In genomic region chrX:72936455-72936854, GRCh38 we compare ENCODE assay signal across 11 cellular contexts. TPM values are rescaled to one million over a fixed set of nuclear protein-coding genes. Genes with fewer than 3 reads are reported as not detected.
A peak's percentile ranks its signal among the peaks of the same experiment; 100 is the strongest.
DNase-seq lines count a peak whose midpoint lies in the region; ATAC-seq, FAIRE-seq and TF ChIP-seq lines count a peak whose summit lies in the region.
"Not testable (repeated sequence)": the region's sequence is repeated elsewhere in the genome, so short reads cannot be mapped to it uniquely, and the experiment has no call there.
"Had no signal": no experiment of that assay in that cellular context is flagged by ENCODE, and none has a peak within 500 bp of the region (broad histone marks: within the 10 kb centered on the region; RNA-seq: fewer than 3 reads in every experiment).

No MANE protein-coding gene starts in this region.

- TF ChIP-seq POLR2A in GM12891 (IDR thresholded peaks at IDR 0.05; ENCODE audit: low read depth, low read length); endothelial cell of umbilical vein (IDR thresholded peaks at IDR 0.05; ENCODE audit: low read depth, low read length); HepG2 (IDR thresholded peaks at IDR 0.05; ENCODE audit: insufficient read depth in 1 of 2, low read depth in 2 of 2, low read length in 2 of 2): not testable (repeated sequence)

- CTCF ChIA-PET in endothelial cell of umbilical vein (lab: Charles Lee); HepG2 (lab: Yijun Ruan, JAX; ENCODE audit: low intra/inter-chr PET ratio, low total read pairs): not testable (repeated sequence)

- DNase-seq in GM12891 (ENCODE audit: insufficient read length, low spot score); HTR-8/SVneo (ENCODE audit: insufficient read length, low spot score); endothelial cell of umbilical vein (ENCODE audit: low read depth, low spot score); HepG2 (ENCODE audit: low spot score): not testable (repeated sequence)

- in situ Hi-C loops in HepG2 (cut with HindIII; ENCODE audit: extremely low pct_ligation_motif_present, low pct_unique_long_range_greater_than_20kb), result not testable (repeated sequence)

- ATAC-seq in GM21367 (IDR thresholded peaks at IDR 0.05; ENCODE audit: unreplicated experiment) (peak; percentile 47), HepG2 (peak; percentile 76)

- H3K4me2 ChIP-seq in endothelial cell of umbilical vein (ENCODE audit: insufficient read depth, low read length); HepG2 (ENCODE audit: low read depth, low read length): not testable (repeated sequence)

- H3K9me1 ChIP-seq in endothelial cell of umbilical vein (replicated peaks; ENCODE audit: control insufficient read depth, extremely low read depth, insufficient read depth, low read length), result not testable (repeated sequence)

- intact Hi-C loops in endothelial cell of umbilical vein (cut with micrococcal nuclease); HepG2 (cut with micrococcal nuclease; ENCODE audit: unreplicated experiment): not testable (repeated sequence)

- not testable (repeated sequence) for BruUV-seq in endothelial cell of umbilical vein (replicated peaks; lab: Mats Ljungman, UMichigan); HepG2 (replicated peaks; lab: Mats Ljungman, UMichigan)

- not testable (repeated sequence) for H4K20me1 ChIP-seq in endothelial cell of umbilical vein (replicated peaks; ENCODE audit: control insufficient read depth, extremely low read depth, insufficient read depth, low read length); HepG2 (ENCODE audit: insufficient read depth, low read length)

- not testable (repeated sequence) for H3K9me3 ChIP-seq in endothelial cell of umbilical vein (replicated peaks; ENCODE audit: control insufficient read depth, insufficient read depth, low read length); HepG2 (ENCODE audit: low read length)

- H3K4me1 ChIP-seq in endothelial cell of umbilical vein (ENCODE audit: control insufficient read depth, extremely low read depth, insufficient read depth, low read length); HepG2 (ENCODE audit: insufficient read depth, low read length): not testable (repeated sequence)

- TF ChIP-seq RAD21 in HepG2 (CRISPR knock-in tag; IDR thresholded peaks at IDR 0.05), result not testable (repeated sequence)

- peak; percentile 96 for FAIRE-seq in GM12891 (lab: Jason Lieb, UNC)
- peak; percentile 48 for FAIRE-seq in HTR-8/SVneo (lab: Jason Lieb, UNC)
- FAIRE-seq in TTC549 (lab: Jason Lieb, UNC), result peak; percentile 76
- peak; percentile 99 for FAIRE-seq in endothelial cell of umbilical vein (lab: Jason Lieb, UNC)
- FAIRE-seq in HepG2 (lab: Jason Lieb, UNC), result peak; percentile 99

- not testable (repeated sequence) for H3K9ac ChIP-seq in endothelial cell of umbilical vein (replicated peaks; ENCODE audit: extremely low read depth, insufficient read depth, low read length); HepG2 (ENCODE audit: insufficient read depth, low read depth, low read length)

- POLR2A ChIA-PET in endothelial cell of umbilical vein (lab: Charles Lee); HepG2 (lab: Yijun Ruan, JAX): not testable (repeated sequence)

- not testable (repeated sequence) for TF ChIP-seq CTCF in endothelial cell of umbilical vein (IDR thresholded peaks at IDR 0.05; ENCODE audit: extremely low read depth in 1 of 2, insufficient read depth in 1 of 2, low read depth in 1 of 2, low read length in 2 of 2); HepG2 (CRISPR knock-in tag; IDR thresholded peaks at IDR 0.05)

- not testable (repeated sequence) for H2AFZ ChIP-seq in endothelial cell of umbilical vein (ENCODE audit: low read depth, low read length); HepG2 (ENCODE audit: low read length)

- H3K27me3 ChIP-seq in endothelial cell of umbilical vein (ENCODE audit: control insufficient read depth in 2 of 2, insufficient read depth in 2 of 2, low read length in 2 of 2); HepG2 (ENCODE audit: control insufficient read depth in 1 of 2, insufficient read depth in 2 of 2, low read length in 2 of 2): not testable (repeated sequence)

- not testable (repeated sequence) for H3K4me3 ChIP-seq in endothelial cell of umbilical vein (replicated peaks in 1 of 3; ENCODE audit: insufficient read depth in 1 of 3, low read depth in 1 of 3, low read length in 3 of 3); HepG2 (replicated peaks in 1 of 3; ENCODE audit: insufficient read depth in 1 of 3, low read depth in 2 of 3, low read length in 3 of 3)

- TF ChIP-seq EP300 in HepG2 (IDR thresholded peaks at IDR 0.05; ENCODE audit: low read depth in 2 of 2, low read length in 2 of 2); HepG2 (CRISPR knock-in tag; IDR thresholded peaks at IDR 0.05; ENCODE audit: borderline replicate concordance): not testable (repeated sequence)

- not testable (repeated sequence) for H3K27ac ChIP-seq in endothelial cell of umbilical vein (ENCODE audit: insufficient read depth, low read depth, low read length); HepG2 (ENCODE audit: extremely low read length, insufficient read depth, low read length)

- H3K36me3 ChIP-seq in endothelial cell of umbilical vein (ENCODE audit: control insufficient read depth in 2 of 2, extremely low read depth in 1 of 2, insufficient read depth in 2 of 2, low read length in 2 of 2); HepG2 (replicated peaks in 1 of 2; ENCODE audit: control insufficient read depth in 1 of 2, insufficient read depth in 2 of 2, low read length in 2 of 2): not testable (repeated sequence)

- not testable (repeated sequence) for H3K79me2 ChIP-seq in endothelial cell of umbilical vein (ENCODE audit: control insufficient read depth, insufficient read depth, low read length); HepG2 (ENCODE audit: insufficient read depth, low read length)

- no CpG with 5 or more reads among the region's 7 CpGs for WGBS in HepG2 (ENCODE audit: low lambda C conversion rate)

- dilution Hi-C loops in endothelial cell of umbilical vein (cut with MboI; ENCODE audit: extremely low pct_ligation_motif_present, low sequenced_read_pairs), result not testable (repeated sequence)

RNA-seq across cellular contexts. Expression of gene FAM236A, which starts 1.6 kb away (rescaled TPM):
- polyA plus RNA-seq in GM12891 (2012; ENCODE audit: low read depth, missing spikeins), result not detected
- not detected in 2 replicates for total RNA-seq in endothelial cell of umbilical vein
- polyA plus RNA-seq in endothelial cell of umbilical vein, result not detected in 2 replicates
- polyA plus RNA-seq in endothelial cell of umbilical vein (2011; cell fraction: cytosol; rRNA removed), result not detected in 2 replicates
- not detected in 2 replicates for polyA plus RNA-seq in endothelial cell of umbilical vein (2011; cell fraction: nucleus; rRNA removed)
- polyA plus RNA-seq in endothelial cell of umbilical vein (2012), result not detected in 2 replicates
- polyA minus RNA-seq in endothelial cell of umbilical vein, result not detected in 2 replicates
- polyA minus RNA-seq in endothelial cell of umbilical vein (2011; cell fraction: cytosol; rRNA and poly(A)+ RNA removed), result not detected
- polyA minus RNA-seq in endothelial cell of umbilical vein (2011; cell fraction: nucleus; rRNA and poly(A)+ RNA removed), result not detected in 2 replicates
- not detected in 2 replicates for total RNA-seq in HepG2 (2016; rRNA removed; fragmentation: Illumina TruSeq; extraction: Trizol)
- total RNA-seq in HepG2 (2016; cell fraction: cytosol; rRNA removed; fragmentation: Illumina TruSeq; extraction: Trizol; ENCODE audit: low read depth), result not detected in 2 replicates
- total RNA-seq in HepG2 (2016; cell fraction: insoluble cytoplasmic fraction; rRNA removed; fragmentation: Illumina TruSeq; extraction: Trizol), result not detected in 2 replicates
- total RNA-seq in HepG2 (2016; cell fraction: membrane; rRNA removed; fragmentation: Illumina TruSeq; extraction: Trizol), result not detected in 2 replicates
- total RNA-seq in HepG2 (2016; cell fraction: nucleus; rRNA removed; fragmentation: Illumina TruSeq; extraction: Trizol), result not detected in 2 replicates
- not detected in 2 replicates for polyA plus RNA-seq in HepG2 (2011; rRNA removed)
- polyA plus RNA-seq in HepG2 (2011; cell fraction: cytosol; rRNA removed), result not detected in 2 replicates
- polyA plus RNA-seq in HepG2 (2011; cell fraction: nucleus; rRNA removed), result not detected in 2 replicates
- not detected in 2 replicates for polyA plus RNA-seq in HepG2 (2012)
- not detected in 2 replicates for polyA plus RNA-seq in HepG2 (2016; cell fraction: cytosol; fragmentation: Illumina TruSeq; extraction: Trizol; ENCODE audit: low read depth)
- polyA plus RNA-seq in HepG2 (2016; cell fraction: insoluble cytoplasmic fraction; fragmentation: Illumina TruSeq; extraction: Trizol; ENCODE audit: low read depth), result not detected in 2 replicates
- polyA plus RNA-seq in HepG2 (2016; cell fraction: membrane; fragmentation: Illumina TruSeq; extraction: Trizol; ENCODE audit: low read depth), result not detected in 2 replicates
- polyA plus RNA-seq in HepG2 (2016; cell fraction: nucleus; fragmentation: Illumina TruSeq; extraction: Trizol; ENCODE audit: insufficient read depth, low read depth), result not detected in 2 replicates
- polyA minus RNA-seq in HepG2 (2011; rRNA and poly(A)+ RNA removed; ENCODE audit: low replicate concordance), result not detected in 2 replicates
- polyA minus RNA-seq in HepG2 (2011; cell fraction: cytosol; rRNA and poly(A)+ RNA removed), result not detected in 2 replicates
- polyA minus RNA-seq in HepG2 (2011; cell fraction: nucleus; rRNA and poly(A)+ RNA removed), result not detected in 2 replicates
- total RNA-seq: CD8-positive, alpha-beta memory T cell; GM23248; M059J; Peyer's patch had no signal
- polyA plus RNA-seq: CD14-positive monocyte; CD8-positive, alpha-beta memory T cell; GM23248 had no signal

RNA-seq across cellular contexts. Expression of gene DMRTC1, which starts 7.2 kb away (rescaled TPM):
- polyA plus RNA-seq in GM12891 (2012; ENCODE audit: low read depth, missing spikeins), result not detected
- not detected in 2 replicates for total RNA-seq in endothelial cell of umbilical vein
- polyA plus RNA-seq in endothelial cell of umbilical vein, result not detected in 2 replicates
- not detected in 2 replicates for polyA plus RNA-seq in endothelial cell of umbilical vein (2011; cell fraction: cytosol; rRNA removed)
- 0.31 TPM in 1 of 2 replicates, not detected in the other for polyA plus RNA-seq in endothelial cell of umbilical vein (2011; cell fraction: nucleus; rRNA removed)
- polyA plus RNA-seq in endothelial cell of umbilical vein (2012), result not detected in 2 replicates
- not detected in 2 replicates for polyA minus RNA-seq in endothelial cell of umbilical vein
- polyA minus RNA-seq in endothelial cell of umbilical vein (2011; cell fraction: cytosol; rRNA and poly(A)+ RNA removed), result not detected
- polyA minus RNA-seq in endothelial cell of umbilical vein (2011; cell fraction: nucleus; rRNA and poly(A)+ RNA removed), result not detected in 2 replicates
- not detected in 2 replicates for total RNA-seq in HepG2 (2016; rRNA removed; fragmentation: Illumina TruSeq; extraction: Trizol)
- total RNA-seq in HepG2 (2016; cell fraction: cytosol; rRNA removed; fragmentation: Illumina TruSeq; extraction: Trizol; ENCODE audit: low read depth), result not detected in 2 replicates
- not detected in 2 replicates for total RNA-seq in HepG2 (2016; cell fraction: insoluble cytoplasmic fraction; rRNA removed; fragmentation: Illumina TruSeq; extraction: Trizol)
- total RNA-seq in HepG2 (2016; cell fraction: membrane; rRNA removed; fragmentation: Illumina TruSeq; extraction: Trizol), result not detected in 2 replicates
- not detected in 2 replicates for total RNA-seq in HepG2 (2016; cell fraction: nucleus; rRNA removed; fragmentation: Illumina TruSeq; extraction: Trizol)
- polyA plus RNA-seq in HepG2 (2011; rRNA removed), result not detected in 2 replicates
- polyA plus RNA-seq in HepG2 (2011; cell fraction: cytosol; rRNA removed), result not detected in 2 replicates
- not detected in 2 replicates for polyA plus RNA-seq in HepG2 (2011; cell fraction: nucleus; rRNA removed)
- polyA plus RNA-seq in HepG2 (2012), result not detected in 2 replicates
- not detected in 2 replicates for polyA plus RNA-seq in HepG2 (2016; cell fraction: cytosol; fragmentation: Illumina TruSeq; extraction: Trizol; ENCODE audit: low read depth)
- polyA plus RNA-seq in HepG2 (2016; cell fraction: insoluble cytoplasmic fraction; fragmentation: Illumina TruSeq; extraction: Trizol; ENCODE audit: low read depth), result not detected in 2 replicates
- not detected in 2 replicates for polyA plus RNA-seq in HepG2 (2016; cell fraction: membrane; fragmentation: Illumina TruSeq; extraction: Trizol; ENCODE audit: low read depth)
- not detected in 2 replicates for polyA plus RNA-seq in HepG2 (2016; cell fraction: nucleus; fragmentation: Illumina TruSeq; extraction: Trizol; ENCODE audit: insufficient read depth, low read depth)
- polyA minus RNA-seq in HepG2 (2011; rRNA and poly(A)+ RNA removed; ENCODE audit: low replicate concordance), result not detected in 2 replicates
- not detected in 2 replicates for polyA minus RNA-seq in HepG2 (2011; cell fraction: cytosol; rRNA and poly(A)+ RNA removed)
- not detected in 2 replicates for polyA minus RNA-seq in HepG2 (2011; cell fraction: nucleus; rRNA and poly(A)+ RNA removed)
- total RNA-seq: CD8-positive, alpha-beta memory T cell; GM23248; M059J; Peyer's patch had no signal
- polyA plus RNA-seq: CD14-positive monocyte; CD8-positive, alpha-beta memory T cell; GM23248 had no signal

RNA-seq across cellular contexts. Expression of gene FAM236C, which starts 24.0 kb away (rescaled TPM):
- not detected for polyA plus RNA-seq in GM12891 (2012; ENCODE audit: low read depth, missing spikeins)
- total RNA-seq in endothelial cell of umbilical vein, result not detected in 2 replicates
- not detected in 2 replicates for polyA plus RNA-seq in endothelial cell of umbilical vein
- not detected in 2 replicates for polyA plus RNA-seq in endothelial cell of umbilical vein (2011; cell fraction: cytosol; rRNA removed)
- polyA plus RNA-seq in endothelial cell of umbilical vein (2011; cell fraction: nucleus; rRNA removed), result not detected in 2 replicates
- not detected in 2 replicates for polyA plus RNA-seq in endothelial cell of umbilical vein (2012)
- not detected in 2 replicates for polyA minus RNA-seq in endothelial cell of umbilical vein
- not detected for polyA minus RNA-seq in endothelial cell of umbilical vein (2011; cell fraction: cytosol; rRNA and poly(A)+ RNA removed)
- not detected in 2 replicates for polyA minus RNA-seq in endothelial cell of umbilical vein (2011; cell fraction: nucleus; rRNA and poly(A)+ RNA removed)
- total RNA-seq in HepG2 (2016; rRNA removed; fragmentation: Illumina TruSeq; extraction: Trizol), result not detected in 2 replicates
- not detected in 2 replicates for total RNA-seq in HepG2 (2016; cell fraction: cytosol; rRNA removed; fragmentation: Illumina TruSeq; extraction: Trizol; ENCODE audit: low read depth)
- total RNA-seq in HepG2 (2016; cell fraction: insoluble cytoplasmic fraction; rRNA removed; fragmentation: Illumina TruSeq; extraction: Trizol), result not detected in 2 replicates
- not detected in 2 replicates for total RNA-seq in HepG2 (2016; cell fraction: membrane; rRNA removed; fragmentation: Illumina TruSeq; extraction: Trizol)
- not detected in 2 replicates for total RNA-seq in HepG2 (2016; cell fraction: nucleus; rRNA removed; fragmentation: Illumina TruSeq; extraction: Trizol)
- polyA plus RNA-seq in HepG2 (2011; rRNA removed), result not detected in 2 replicates
- polyA plus RNA-seq in HepG2 (2011; cell fraction: cytosol; rRNA removed), result not detected in 2 replicates
- not detected in 2 replicates for polyA plus RNA-seq in HepG2 (2011; cell fraction: nucleus; rRNA removed)
- polyA plus RNA-seq in HepG2 (2012), result not detected in 2 replicates
- not detected in 2 replicates for polyA plus RNA-seq in HepG2 (2016; cell fraction: cytosol; fragmentation: Illumina TruSeq; extraction: Trizol; ENCODE audit: low read depth)
- polyA plus RNA-seq in HepG2 (2016; cell fraction: insoluble cytoplasmic fraction; fragmentation: Illumina TruSeq; extraction: Trizol; ENCODE audit: low read depth), result not detected in 2 replicates
- polyA plus RNA-seq in HepG2 (2016; cell fraction: membrane; fragmentation: Illumina TruSeq; extraction: Trizol; ENCODE audit: low read depth), result not detected in 2 replicates
- polyA plus RNA-seq in HepG2 (2016; cell fraction: nucleus; fragmentation: Illumina TruSeq; extraction: Trizol; ENCODE audit: insufficient read depth, low read depth), result not detected in 2 replicates
- not detected in 2 replicates for polyA minus RNA-seq in HepG2 (2011; rRNA and poly(A)+ RNA removed; ENCODE audit: low replicate concordance)
- polyA minus RNA-seq in HepG2 (2011; cell fraction: cytosol; rRNA and poly(A)+ RNA removed), result not detected in 2 replicates
- polyA minus RNA-seq in HepG2 (2011; cell fraction: nucleus; rRNA and poly(A)+ RNA removed), result not detected in 2 replicates
- total RNA-seq: CD8-positive, alpha-beta memory T cell; GM23248; M059J; Peyer's patch had no signal
- polyA plus RNA-seq: CD14-positive monocyte; CD8-positive, alpha-beta memory T cell; GM23248 had no signal
